11 cellular contexts compared by ENCODE assay signal in genomic region chr7:131020759-131021219, GRCh38.
DNase-seq lines count a peak whose midpoint lies in the region; ATAC-seq and TF ChIP-seq lines count a peak whose summit lies in the region.
"Had no signal": no experiment of that assay in that cellular context is flagged by ENCODE, and none has a peak within 500 bp of the region (broad histone marks: within the 10 kb centered on the region; RNA-seq: fewer than 3 reads in every experiment).

No MANE protein-coding gene starts in this region.

- H4K91ac ChIP-seq in neuronal stem cell (ENCODE audit: low read depth, low read length, poor library complexity) = no peak overlapping the region

- H2BK15ac ChIP-seq in neuronal stem cell (ENCODE audit: low read length) = no peak overlapping the region

- no peak overlapping the region for H2BK120ac ChIP-seq in neuronal stem cell (ENCODE audit: low read depth, low read length)

- peak overlapping the region; percentile 17 for H3K4me3 Mint-ChIP-seq in glutamatergic neuron (ENCODE audit: unreplicated experiment)

- H2BK12ac ChIP-seq in neuronal stem cell (ENCODE audit: low read length) = no peak overlapping the region

- no peak overlapping the region for H3K23ac ChIP-seq in neuronal stem cell (ENCODE audit: low read depth, low read length, poor library complexity)

- no peaks in the 10 kb centered on the region for H3K4me1 ChIP-seq in neuronal stem cell (ENCODE audit: control insufficient read depth in 2 of 2, insufficient read depth in 1 of 2, low read depth in 1 of 2, low read length in 2 of 2)

- no peak overlapping the region for H3K27ac ChIP-seq in neuronal stem cell (replicated peaks; ENCODE audit: low read length)
- H3K27ac ChIP-seq: heart left ventricle had no signal

- no peaks in the 10 kb centered on the region for H3K9me3 ChIP-seq in neuronal stem cell (replicated peaks in 1 of 2; ENCODE audit: control insufficient read depth in 2 of 2, insufficient read depth in 1 of 2, low read depth in 1 of 2, low read length in 2 of 2)
- H3K9me3 ChIP-seq: heart left ventricle had no signal

- ATAC-seq in GM18511 (IDR thresholded peaks at IDR 0.05; ENCODE audit: unreplicated experiment) = peak; percentile 64
- ATAC-seq in GM21381 (IDR thresholded peaks at IDR 0.05; ENCODE audit: unreplicated experiment) = peak; percentile 44
- ATAC-seq in HG03469 (IDR thresholded peaks at IDR 0.05; ENCODE audit: unreplicated experiment) = peak; percentile 40
- ATAC-seq: heart left ventricle, sciatic nerve had no signal

- no peak overlapping the region for H3K4ac ChIP-seq in neuronal stem cell (ENCODE audit: low read length)

- no peaks in the 10 kb centered on the region for H3K36me3 Mint-ChIP-seq in glutamatergic neuron (ENCODE audit: unreplicated experiment)

- H3K27me3 ChIP-seq in neuronal stem cell (ENCODE audit: control insufficient read depth in 3 of 3, insufficient read depth in 3 of 3, low read depth in 1 of 3, low read length in 3 of 3) = no peaks in the 10 kb centered on the region
- H3K27me3 ChIP-seq: heart left ventricle had no signal

- WGBS in neuronal stem cell (ENCODE audit: extremely low coverage in 2 of 2, insufficient read length in 2 of 2, insufficient replicate concordance in 1 of 2), 2 donors = no CpG with 5 or more reads among the region's 7 CpGs

- H3K9me3 Mint-ChIP-seq in glutamatergic neuron (ENCODE audit: unreplicated experiment) = peaks cover 7% of the 10 kb centered on the region

- no peak overlapping the region for H2BK5ac ChIP-seq in neuronal stem cell (ENCODE audit: low read length)

- H2AFZ ChIP-seq in neuronal stem cell (ENCODE audit: low read length) = no peak overlapping the region

- no peaks in the 10 kb centered on the region for H3K36me3 ChIP-seq in neuronal stem cell (replicated peaks in 1 of 2; ENCODE audit: control insufficient read depth in 2 of 2, insufficient read depth in 2 of 2, low read length in 2 of 2)

- no peak overlapping the region for H3K18ac ChIP-seq in neuronal stem cell (ENCODE audit: low read length)

- no peak overlapping the region for H4K8ac ChIP-seq in neuronal stem cell (ENCODE audit: low read depth, low read length)

- TF ChIP-seq CTCF in glutamatergic neuron (IDR thresholded peaks at IDR 0.05; ENCODE audit: partially characterized antibody, unreplicated experiment) = no peak

- no peak overlapping the region for H3K14ac ChIP-seq in neuronal stem cell (ENCODE audit: low read length)

- peaks cover 2% of the 10 kb centered on the region for H3K79me1 ChIP-seq in neuronal stem cell (ENCODE audit: low read depth, low read length)

- no peak overlapping the region for H3K4me2 ChIP-seq in neuronal stem cell (ENCODE audit: insufficient read depth, low read length, poor library complexity, severe bottlenecking)

- H3K27ac Mint-ChIP-seq in glutamatergic neuron (ENCODE audit: unreplicated experiment) = no peak overlapping the region

- H3K27me3 Mint-ChIP-seq in glutamatergic neuron (ENCODE audit: unreplicated experiment) = peaks cover 4% of the 10 kb centered on the region

- H3K4me1 Mint-ChIP-seq in glutamatergic neuron (ENCODE audit: low read depth, unreplicated experiment) = peaks cover 12% of the 10 kb centered on the region

- H2AK5ac ChIP-seq in neuronal stem cell (ENCODE audit: low read depth, low read length) = no peak overlapping the region

- H3K9ac ChIP-seq in neuronal stem cell (ENCODE audit: low read depth, low read length, poor library complexity) = no peak overlapping the region

- no peak overlapping the region for H3K4me3 ChIP-seq in neuronal stem cell (ENCODE audit: low read length in 2 of 2)
- H3K4me3 ChIP-seq: heart left ventricle had no signal

- DNase-seq in glutamatergic neuron (no peak), NCI-H226 (no peak), neuronal stem cell (ENCODE audit: low spot score) (no peak), islet precursor cell (no peak)
- DNase-seq in stimulated activated CD4-positive, alpha-beta T cell treated with anti-CD3 and anti-CD28 coated beads, Interleukin-4, amount 100 ng/mL, for 4 hours = no peak
- DNase-seq: heart left ventricle, NCI-H1092 had no signal
